In genomic region chr19:947707-948533, GRCh38 we compare ENCODE assay signal across 8 cellular contexts. TPM values are rescaled to one million over a fixed set of nuclear protein-coding genes. Genes with fewer than 3 reads are reported as not detected.
A peak's percentile ranks its signal among the peaks of the same experiment; 100 is the strongest.
DNase-seq lines count a peak whose midpoint lies in the region; ATAC-seq and TF ChIP-seq lines count a peak whose summit lies in the region.

No MANE protein-coding gene starts in this region.

- no peaks in the 10 kb centered on the region for H3K27me3 Mint-ChIP-seq in IgD-negative memory B cell

- H3K4me1 Mint-ChIP-seq in IgD-negative memory B cell: peaks cover 26 to 39% (median 27%) of the 10 kb centered on the region in 3 donors

- peak overlapping the region; percentile 98 to 99 (median 99) for H3K27ac Mint-ChIP-seq in IgD-negative memory B cell

- H3K9me3 Mint-ChIP-seq in IgD-negative memory B cell: no peaks in the 10 kb centered on the region

- peak; percentile 53 for ATAC-seq in GM21526 (IDR thresholded peaks at IDR 0.05; ENCODE audit: low FRiP score, unreplicated experiment)

- peak overlapping the region; percentile 75 to 92 (median 90) for H3K4me3 Mint-ChIP-seq in IgD-negative memory B cell

- peak; percentile 94 for DNase-seq in GM10266 (ENCODE audit: extremely low spot score)
- DNase-seq in islet precursor cell: peak; percentile 49
- DNase-seq in NCI-H774 (lab: John Stamatoyannopoulos, UW): no peak
- DNase-seq in ACHN: no peak
- no peak for DNase-seq in dermis blood vessel endothelial cell
- DNase-seq in cerebellar cortex (ENCODE audit: low spot score): no peak

- TF ChIP-seq CTCF in GM10266 (IDR thresholded peaks at IDR 0.05; ENCODE audit: control insufficient read depth, insufficient read depth, low read depth, missing control alignments): no peak

- H3K36me3 Mint-ChIP-seq in IgD-negative memory B cell: peaks cover 2% of the 10 kb centered on the region

- in situ Hi-C loops in ACHN (cut with HindIII; ENCODE audit: low pct_ligation_motif_present, low pct_unique_long_range_greater_than_20kb, low sequenced_read_pairs): no loop called here

RNA-seq across cellular contexts. Expression of gene ARID3A, which starts 22.1 kb away (rescaled TPM):
- 4.2 TPM for polyA plus RNA-seq in IgD-negative memory B cell
- 9.0 and 9.7 TPM in 2 replicates for total RNA-seq in dermis blood vessel endothelial cell

RNA-seq across cellular contexts. Expression of gene KISS1R, which starts 30.8 kb away (rescaled TPM):
- polyA plus RNA-seq in IgD-negative memory B cell: 3.9 TPM
- total RNA-seq in dermis blood vessel endothelial cell: not detected in 2 replicates

RNA-seq across cellular contexts. Expression of gene R3HDM4, which starts 34.9 kb away (rescaled TPM):
- polyA plus RNA-seq in IgD-negative memory B cell: 322 TPM
- 36.9 and 47.0 TPM in 2 replicates for total RNA-seq in dermis blood vessel endothelial cell

RNA-seq across cellular contexts. Expression of gene WDR18, which starts 36.2 kb away (rescaled TPM):
- polyA plus RNA-seq in IgD-negative memory B cell: 53.4 TPM
- 69.9 and 83.3 TPM in 2 replicates for total RNA-seq in dermis blood vessel endothelial cell

RNA-seq across cellular contexts. Expression of gene GRIN3B, which starts 52.3 kb away (rescaled TPM):
- not detected for polyA plus RNA-seq in IgD-negative memory B cell
- total RNA-seq in dermis blood vessel endothelial cell: 0.28 and 1.0 TPM in 2 replicates

Comparison
In these comparisons a context has a peak if more than half of its experiments do, and no peak if none do; other contexts are left out.
1. DNase-seq: peak in GM10266 (single experiment) and islet precursor cell (single experiment); none in NCI-H774 (single experiment), ACHN (single experiment), dermis blood vessel endothelial cell (single experiment) and cerebellar cortex (single experiment).